Comparison of ENCODE assay signal across 8 cellular contexts in the genomic region with DNA sequence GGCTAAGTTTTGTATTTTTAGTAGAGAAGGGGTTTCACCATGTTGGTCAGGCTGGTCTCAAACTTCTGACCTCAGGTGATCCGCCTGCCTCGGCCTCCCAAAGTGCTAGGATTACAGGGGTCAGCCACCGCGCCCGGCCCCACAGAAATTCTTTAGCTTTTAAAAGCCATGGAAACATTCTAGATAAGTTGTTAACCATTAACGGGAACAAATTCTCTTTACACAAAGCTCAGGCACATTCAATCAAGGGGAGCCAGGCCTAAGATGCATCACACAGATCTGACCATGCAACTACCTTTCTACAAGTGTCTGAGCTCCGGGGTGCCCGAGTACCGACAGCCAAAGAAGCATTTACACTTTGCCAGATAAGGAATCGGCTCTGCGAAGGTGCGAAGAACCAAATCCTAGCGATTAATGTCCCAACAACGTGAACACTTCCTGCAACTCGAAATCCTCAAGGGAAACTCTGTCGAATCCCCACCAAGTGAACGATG. TPM values are rescaled to one million over a fixed set of nuclear protein-coding genes. Genes with fewer than 3 reads are reported as not detected.
DNase-seq lines count a peak whose midpoint lies in the region; ATAC-seq and TF ChIP-seq lines count a peak whose summit lies in the region.

No MANE protein-coding gene starts in this region.

- peak overlapping the region; percentile 97 for H3K27ac ChIP-seq in CD4-positive, alpha-beta memory T cell (ENCODE audit: low read depth, low read length)
- peak overlapping the region; percentile 70 for H3K27ac ChIP-seq in epithelial cell of prostate

- no peaks in the 10 kb centered on the region for H3K9me3 ChIP-seq in CD4-positive, alpha-beta memory T cell (ENCODE audit: control insufficient read depth in 1 of 2, low read length in 2 of 2)
- no peaks in the 10 kb centered on the region for H3K9me3 ChIP-seq in NT2/D1 (ENCODE audit: insufficient read depth, low read length)

- TF ChIP-seq CTCF in osteocyte (IDR thresholded peaks at IDR 0.05): no peak

- ATAC-seq in left lobe of liver (no peak), HG02588 (IDR thresholded peaks at IDR 0.05; ENCODE audit: unreplicated experiment) (no peak)

- peaks cover 24% of the 10 kb centered on the region for H3K36me3 ChIP-seq in CD4-positive, alpha-beta memory T cell (ENCODE audit: insufficient read depth, low read length)
- peaks cover 69% of the 10 kb centered on the region for H3K36me3 ChIP-seq in NT2/D1 (ENCODE audit: insufficient read depth, insufficient read length, low read length)

- no peaks in the 10 kb centered on the region for H3K9me3 Mint-ChIP-seq in CD4-positive, alpha-beta memory T cell
- H3K9me3 Mint-ChIP-seq in osteocyte (ENCODE audit: unreplicated experiment): no peaks in the 10 kb centered on the region

- H3K9ac ChIP-seq in NT2/D1 (ENCODE audit: insufficient read length, low read depth): peak overlapping the region; percentile 100

- no peaks in the 10 kb centered on the region for H3K27me3 ChIP-seq in CD4-positive, alpha-beta memory T cell (ENCODE audit: insufficient read depth, low read length)
- H3K27me3 ChIP-seq in NT2/D1 (ENCODE audit: insufficient read depth, insufficient read length): no peaks in the 10 kb centered on the region

- DNase-seq in CD4-positive, alpha-beta memory T cell: no peak
- DNase-seq in NT2/D1 (ENCODE audit: low read depth, low spot score) (no peak), epithelial cell of prostate (ENCODE audit: low read depth, low spot score) (no peak), osteocyte (ENCODE audit: extremely low spot score, unreplicated experiment) (no peak), SW 1271 (lab: John Stamatoyannopoulos, UW) (no peak), amygdala (lab: John Stamatoyannopoulos, UW) (no peak), left lobe of liver (ENCODE audit: low spot score) (no peak)

- intact Hi-C loops in CD4-positive, alpha-beta memory T cell (cut with micrococcal nuclease): loop anchor here (2.0 kb wide), 1 partner anchor 110 kb away; a partner anchor contains a TSS

- POLR2A ChIA-PET in CD4-positive, alpha-beta memory T cell (lab: Charles Lee; ENCODE audit: partially characterized antibody): no interaction called here

- CTCF ChIA-PET in CD4-positive, alpha-beta memory T cell (lab: Charles Lee; ENCODE audit: partially characterized antibody): interaction anchor here (1.0 to 1.1 kb wide), 3 partner anchors 19 to 77 kb away, joined by 3 read pairs; no protein-coding TSS in a partner anchor

- peak overlapping the region in 6 of 7 donors; percentile 78 to 96 (median 86) for H3K27ac Mint-ChIP-seq in CD4-positive, alpha-beta memory T cell
- H3K27ac Mint-ChIP-seq in osteocyte (ENCODE audit: unreplicated experiment): peak overlapping the region; percentile 7

- peak overlapping the region; percentile 38 to 67 for H3K4me3 ChIP-seq in CD4-positive, alpha-beta memory T cell (ENCODE audit: low read length in 2 of 2)
- H3K4me3 ChIP-seq in NT2/D1 (ENCODE audit: insufficient read length, low read depth): peak overlapping the region; percentile 99

- peak overlapping the region; percentile 84 to 93 (median 88) for H3K4me3 Mint-ChIP-seq in CD4-positive, alpha-beta memory T cell
- peak overlapping the region; percentile 83 for H3K4me3 Mint-ChIP-seq in osteocyte (ENCODE audit: unreplicated experiment)

- H3K4me1 ChIP-seq in CD4-positive, alpha-beta memory T cell (ENCODE audit: insufficient read depth, low read length): peaks cover 29% of the 10 kb centered on the region
- H3K4me1 ChIP-seq in NT2/D1 (ENCODE audit: insufficient read depth, insufficient read length): peaks cover 5% of the 10 kb centered on the region

- no peaks in the 10 kb centered on the region for H3K27me3 Mint-ChIP-seq in CD4-positive, alpha-beta memory T cell
- no peaks in the 10 kb centered on the region for H3K27me3 Mint-ChIP-seq in osteocyte (ENCODE audit: unreplicated experiment)

- peaks cover 40 to 70% of the 10 kb centered on the region in 2 donors for H3K36me3 Mint-ChIP-seq in CD4-positive, alpha-beta memory T cell
- peaks cover 30% of the 10 kb centered on the region for H3K36me3 Mint-ChIP-seq in osteocyte (ENCODE audit: unreplicated experiment)

- H3K4me1 Mint-ChIP-seq in CD4-positive, alpha-beta memory T cell: peaks cover 32 to 73% (median 58%) of the 10 kb centered on the region in 4 donors
- peaks cover 33% of the 10 kb centered on the region for H3K4me1 Mint-ChIP-seq in osteocyte (ENCODE audit: unreplicated experiment)

RNA-seq across cellular contexts. Expression of a gene that starts 1.0 kb away (rescaled TPM):
- total RNA-seq in CD4-positive, alpha-beta memory T cell: 10 to 100 TPM; 22.7 to 22.8 TPM
- 10 to 100 TPM; 22.1 to 22.7 TPM for polyA plus RNA-seq in CD4-positive, alpha-beta memory T cell
- total RNA-seq in osteocyte (34.3 and 35.5 TPM in 2 replicates), left lobe of liver (13.3 TPM)

RNA-seq across cellular contexts. Expression of a gene that starts 1.2 kb away (rescaled TPM):
- 100 to 1,000 TPM; 490 to 521 TPM for total RNA-seq in CD4-positive, alpha-beta memory T cell
- polyA plus RNA-seq in CD4-positive, alpha-beta memory T cell: 1,000 to 10,000 TPM in 1 of 2 donors, 100 to 1,000 TPM in 1; 904 to 1,127 TPM
- total RNA-seq in osteocyte: 456 and 476 TPM in 2 replicates
- 302 TPM for total RNA-seq in left lobe of liver

RNA-seq across cellular contexts. Expression of a gene that starts 47.4 kb away (rescaled TPM):
- 10 to 100 TPM; 11.7 to 13.6 TPM for total RNA-seq in CD4-positive, alpha-beta memory T cell
- 10 to 100 TPM; 15.0 to 16.5 TPM for polyA plus RNA-seq in CD4-positive, alpha-beta memory T cell
- total RNA-seq in osteocyte: 2.1 and 2.4 TPM in 2 replicates
- 0.30 TPM for total RNA-seq in left lobe of liver
